Comparison of ENCODE assay signal across 8 cellular contexts in the genomic region with DNA sequence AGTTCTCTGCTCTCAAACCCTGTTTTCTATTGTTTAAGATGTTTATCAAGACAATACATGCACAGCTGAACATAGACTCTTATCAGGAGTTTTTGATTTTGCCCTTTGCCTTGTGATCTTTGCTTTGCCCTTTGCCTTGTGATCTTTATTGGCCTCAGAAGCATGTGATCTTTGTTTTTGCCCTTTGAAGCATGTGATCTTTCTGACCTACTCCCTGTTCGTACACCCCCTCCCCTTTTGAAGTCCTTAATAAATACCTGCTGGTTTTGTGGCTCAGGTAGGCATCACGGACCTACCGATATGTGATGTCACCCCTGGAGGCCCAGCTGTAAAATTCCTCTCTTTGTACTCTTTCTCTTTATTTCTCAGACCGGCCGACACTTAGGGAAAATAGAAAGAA. TPM values are rescaled to one million over a fixed set of nuclear protein-coding genes. Genes with fewer than 3 reads are reported as not detected.
"Had no signal": no experiment of that assay in that cellular context is flagged by ENCODE, and none has a peak within 500 bp of the region (broad histone marks: within the 10 kb centered on the region; RNA-seq: fewer than 3 reads in every experiment).

No MANE protein-coding gene starts in this region.

RNA-seq across cellular contexts. Expression of a gene that starts 23.8 kb away (rescaled TPM):
- total RNA-seq: neural crest cell had no signal

RNA-seq across cellular contexts. Expression of a gene that starts 44.3 kb away (rescaled TPM):
- total RNA-seq: naive thymus-derived CD8-positive, alpha-beta T cell; natural killer cell; natural killer cell treated with Interleukin-12 subunit alpha and Interleukin-12 subunit beta and Interleukin-15 and Interleukin-18, amount 100 ng/mL, for 72 hours; osteocyte; renal cortical epithelial cell; smooth muscle cell had no signal
- polyA plus RNA-seq: neural cell had no signal
